8 cellular contexts compared by ENCODE assay signal in genomic region chr20:41734506-41734945, GRCh38.
A peak's percentile ranks its signal among the peaks of the same experiment; 100 is the strongest.
DNase-seq lines count a peak whose midpoint lies in the region; ATAC-seq, FAIRE-seq and TF ChIP-seq lines count a peak whose summit lies in the region.

No MANE protein-coding gene starts in this region.

- no peak overlapping the region for H3K4me3 Mint-ChIP-seq in activated B cell treated with CpG ODN at 0.5 μM for 24 hours

- ATAC-seq in activated B cell treated with CpG ODN at 0.5 μM for 24 hours (ENCODE audit: low read depth), result peak; percentile 64
- no peak for ATAC-seq in GM18520 (IDR thresholded peaks at IDR 0.05; ENCODE audit: unreplicated experiment)

- no TSS peak for BruUV-seq in endothelial cell of umbilical vein (replicated peaks; lab: Mats Ljungman, UMichigan)

- no peaks in the 10 kb centered on the region for H3K79me2 ChIP-seq in endothelial cell of umbilical vein (ENCODE audit: control insufficient read depth, insufficient read depth, low read length)

- no peak for TF ChIP-seq POLR2A in endothelial cell of umbilical vein (IDR thresholded peaks at IDR 0.05; ENCODE audit: low read depth, low read length)

- dilution Hi-C loops in endothelial cell of umbilical vein (cut with MboI; ENCODE audit: extremely low pct_ligation_motif_present, low sequenced_read_pairs), result no loop called here

- no peaks in the 10 kb centered on the region for H3K36me3 Mint-ChIP-seq in activated B cell treated with CpG ODN at 0.5 μM for 24 hours (ENCODE audit: low read depth)

- H3K36me3 ChIP-seq in endothelial cell of umbilical vein (ENCODE audit: control insufficient read depth in 2 of 2, extremely low read depth in 1 of 2, insufficient read depth in 2 of 2, low read length in 2 of 2), result no peaks in the 10 kb centered on the region

- H3K9me3 Mint-ChIP-seq in activated B cell treated with CpG ODN at 0.5 μM for 24 hours, result peaks cover 3% of the 10 kb centered on the region

- H3K4me1 Mint-ChIP-seq in activated B cell treated with CpG ODN at 0.5 μM for 24 hours, result no peaks in the 10 kb centered on the region

- intact Hi-C loops in activated B cell treated with CpG ODN at 0.5 μM for 24 hours (cut with micrococcal nuclease) (no loop called here), endothelial cell of umbilical vein (cut with micrococcal nuclease) (loop anchor here (1.0 to 10.0 kb wide), 4 partner anchors 220 to 1675 kb away; no protein-coding TSS in a partner anchor)

- POLR2A ChIA-PET in AG04449 (lab: Yijun Ruan, JAX) (no interaction called here), activated B cell treated with CpG ODN at 0.5 μM for 24 hours (lab: Charles Lee) (no interaction called here), endothelial cell of umbilical vein (lab: Charles Lee) (no interaction called here)

- H3K9me1 ChIP-seq in endothelial cell of umbilical vein (replicated peaks; ENCODE audit: control insufficient read depth, extremely low read depth, insufficient read depth, low read length), result no peaks in the 10 kb centered on the region

- H3K4me3 ChIP-seq in AG04449 (ENCODE audit: low read depth, low read length) (no peak overlapping the region), GM12875 (ENCODE audit: low read depth, low read length) (no peak overlapping the region), endothelial cell of umbilical vein (replicated peaks in 1 of 3; ENCODE audit: insufficient read depth in 1 of 3, low read depth in 1 of 3, low read length in 3 of 3) (no peak overlapping the region)

- no peak overlapping the region for H3K4me2 ChIP-seq in endothelial cell of umbilical vein (ENCODE audit: insufficient read depth, low read length)

- TF ChIP-seq CTCF in AG04449 (IDR thresholded peaks at IDR 0.05; ENCODE audit: insufficient read depth, low read length, missing control alignments) (peak; percentile 89), GM12875 (IDR thresholded peaks at IDR 0.05; ENCODE audit: borderline replicate concordance, insufficient read depth, low read depth, low read length) (peak; percentile 97), activated B cell treated with CpG ODN at 0.5 μM for 24 hours (IDR thresholded peaks at IDR 0.05) (peak; percentile 94), endothelial cell of umbilical vein (IDR thresholded peaks at IDR 0.05; ENCODE audit: extremely low read depth in 1 of 2, insufficient read depth in 1 of 2, low read depth in 1 of 2, low read length in 2 of 2) (peak; percentile 68 to 88)

- no peaks in the 10 kb centered on the region for H3K4me1 ChIP-seq in endothelial cell of umbilical vein (ENCODE audit: control insufficient read depth, extremely low read depth, insufficient read depth, low read length)

- H3K27ac Mint-ChIP-seq in activated B cell treated with CpG ODN at 0.5 μM for 24 hours, result no peak overlapping the region

- CTCF ChIA-PET in AG04449 (lab: Yijun Ruan, JAX), result interaction anchor here (0.7 to 3.9 kb wide), 15 partner anchors 8 to 1675 kb away, joined by 3 to 43 read pairs (median 5); no protein-coding TSS in a partner anchor
- CTCF ChIA-PET in activated B cell treated with CpG ODN at 0.5 μM for 24 hours (lab: Charles Lee), result interaction anchor here (0.6 to 2.0 kb wide), 5 partner anchors 8 to 1674 kb away, joined by 3 to 7 read pairs (median 4); no protein-coding TSS in a partner anchor
- CTCF ChIA-PET in endothelial cell of umbilical vein (lab: Charles Lee), result interaction anchor here (0.6 to 3.5 kb wide), 11 partner anchors 10 to 1678 kb away, joined by 3 to 52 read pairs (median 4); partner anchors contain the start of gene PTPRT

- no peaks in the 10 kb centered on the region for H4K20me1 ChIP-seq in endothelial cell of umbilical vein (replicated peaks; ENCODE audit: control insufficient read depth, extremely low read depth, insufficient read depth, low read length)

- FAIRE-seq in endothelial cell of umbilical vein (lab: Jason Lieb, UNC) (peak; percentile 83), urothelium cell line (lab: Jason Lieb, UNC) (peak; percentile 52)

- no peak overlapping the region for H3K9ac ChIP-seq in endothelial cell of umbilical vein (replicated peaks; ENCODE audit: extremely low read depth, insufficient read depth, low read length)

- no peak overlapping the region for H2AFZ ChIP-seq in endothelial cell of umbilical vein (ENCODE audit: low read depth, low read length)

- no peak overlapping the region for H3K27ac ChIP-seq in endothelial cell of umbilical vein (ENCODE audit: insufficient read depth, low read depth, low read length)

- DNase-seq in AG04449 (ENCODE audit: low read depth, low spot score) (no peak), NCI-H1930 (lab: John Stamatoyannopoulos, UW) (peak; percentile 14 to 34), activated B cell treated with CpG ODN at 0.5 μM for 24 hours (no peak), endothelial cell of umbilical vein (ENCODE audit: low read depth, low spot score) (peak; percentile 37), midbrain (lab: John Stamatoyannopoulos, UW) (peak; percentile 22), urothelium cell line (ENCODE audit: low spot score) (peak; percentile 77)

- H3K27me3 ChIP-seq in endothelial cell of umbilical vein (ENCODE audit: control insufficient read depth in 2 of 2, insufficient read depth in 2 of 2, low read length in 2 of 2), result no peaks in the 10 kb centered on the region

- no peaks in the 10 kb centered on the region for H3K9me3 ChIP-seq in endothelial cell of umbilical vein (replicated peaks; ENCODE audit: control insufficient read depth, insufficient read depth, low read length)

- peaks cover 6% of the 10 kb centered on the region for H3K27me3 Mint-ChIP-seq in activated B cell treated with CpG ODN at 0.5 μM for 24 hours

TF ChIP-seq in endothelial cell of umbilical vein, 7 proteins besides CTCF, POLR2A, EP300 and RAD21:
- TF ChIP-seq FOS (IDR thresholded peaks at IDR 0.05; ENCODE audit: borderline replicate concordance, insufficient read depth, low read length) (no peak), MAX (IDR thresholded peaks at IDR 0.05; ENCODE audit: insufficient read depth, insufficient read length) (no peak), POLR2AphosphoS5 (IDR thresholded peaks at IDR 0.05; ENCODE audit: insufficient read depth, low read depth, low read length) (no peak), GATA2 (IDR thresholded peaks at IDR 0.05; ENCODE audit: insufficient read depth, insufficient read length, low read depth, low read length) (no peak)

Comparison
In these comparisons a context has a peak if more than half of its experiments do, and no peak if none do; other contexts are left out.
1. DNase-seq: peak in NCI-H1930 (2 of 2), endothelial cell of umbilical vein (single experiment), midbrain (single experiment) and urothelium cell line (single experiment); none in AG04449 (single experiment) and activated B cell treated with CpG ODN at 0.5 μM for 24 hours (single experiment).
2. Peak in every context shown above with its lines, with median percentiles within 50 percentile points of each other: CTCF ChIP-seq.